Comparison of ENCODE assay signal across 9 cellular contexts in genomic region chr7:111486472-111487142, GRCh38.
DNase-seq lines count a peak whose midpoint lies in the region; ATAC-seq, FAIRE-seq and TF ChIP-seq lines count a peak whose summit lies in the region.
"Had no signal": no experiment of that assay in that cellular context is flagged by ENCODE, and none has a peak within 500 bp of the region (broad histone marks: within the 10 kb centered on the region; RNA-seq: fewer than 3 reads in every experiment).

No MANE protein-coding gene starts in this region.

- no peaks in the 10 kb centered on the region for H3K9me3 Mint-ChIP-seq in GM23338

- intact Hi-C loops in prostate gland (cut with DNase I): loop anchor here (1.0 to 10.0 kb wide), 2 partner anchors 393 to 1642 kb away; no protein-coding TSS in a partner anchor

- H3K9me2 ChIP-seq in GM23338 (ENCODE audit: insufficient read depth): no peaks in the 10 kb centered on the region

- H3K4me1 ChIP-seq in GM23338 (ENCODE audit: insufficient read depth) (no peaks in the 10 kb centered on the region), prostate gland (replicated peaks) (peaks cover 5% of the 10 kb centered on the region)

- no peaks in the 10 kb centered on the region for H3F3A ChIP-seq in GM23338 (replicated peaks; ENCODE audit: low read depth)

- no peak overlapping the region for H3K27ac Mint-ChIP-seq in GM23338
- H3K27ac Mint-ChIP-seq: activated naive CD8-positive, alpha-beta T cell had no signal

- H3K4me3 Mint-ChIP-seq in GM23338: no peak overlapping the region
- H3K4me3 Mint-ChIP-seq: activated naive CD8-positive, alpha-beta T cell had no signal

- no peak overlapping the region for H3K27ac ChIP-seq in GM23338 (ENCODE audit: low read depth)
- no peak overlapping the region for H3K27ac ChIP-seq in prostate gland

- no peaks in the 10 kb centered on the region for H3K27me3 Mint-ChIP-seq in GM23338 (ENCODE audit: insufficient read depth, low read depth, poor library complexity)
- H3K27me3 Mint-ChIP-seq: activated naive CD8-positive, alpha-beta T cell had no signal

- H4K20me1 ChIP-seq in GM23338 (replicated peaks; ENCODE audit: insufficient read depth): no peaks in the 10 kb centered on the region

- H3K79me2 ChIP-seq in GM23338 (replicated peaks; ENCODE audit: insufficient read depth): no peaks in the 10 kb centered on the region

- H3K4me3 ChIP-seq in GM23338: no peak overlapping the region
- no peak overlapping the region for H3K4me3 ChIP-seq in fibroblast of villous mesenchyme (ENCODE audit: low read depth, low read length)
- H3K4me3 ChIP-seq in prostate gland: no peak overlapping the region

- TF ChIP-seq POLR2A in prostate gland (IDR thresholded peaks at IDR 0.05): no peak

- H3K4me2 ChIP-seq in GM23338: no peak overlapping the region

- TF ChIP-seq CTCF in GM23338 (conservative IDR thresholded peaks at IDR 0.05; ENCODE audit: low read depth in 2 of 2) (peak; percentile 72 to 82), fibroblast of villous mesenchyme (IDR thresholded peaks at IDR 0.05; ENCODE audit: insufficient read depth, low read depth, low read length) (peak; percentile 69), prostate gland (IDR thresholded peaks at IDR 0.05) (peak in 3 of 4 experiments; percentile 54 to 75 (median 73))

- FAIRE-seq in G401.6 (lab: Jason Lieb, UNC): peak; percentile 93

- H3K9me3 ChIP-seq in prostate gland: no peaks in the 10 kb centered on the region

- DNase-seq in GM23338 (ENCODE audit: low spot score) (peak; percentile 62), NCI-H1092 (lab: John Stamatoyannopoulos, UW) (peak; percentile 37), fibroblast of villous mesenchyme (ENCODE audit: low read depth) (peak; percentile 53), prostate gland (ENCODE audit: low spot score) (no peak), NCI-H1048 (lab: John Stamatoyannopoulos, UW) (no peak)
- no peak for DNase-seq in stimulated activated CD4-positive, alpha-beta T cell treated with anti-CD3 and anti-CD28 coated beads, Interleukin-1b, Interleukin-23, amount 100 ng/mL, for 48 hours

- peaks cover 2% of the 10 kb centered on the region; the same call in 1 of the 3 replicates for H3K36me3 Mint-ChIP-seq in GM23338 (ENCODE audit: low read depth)

- ATAC-seq in GM23338: no peak
- ATAC-seq in SK-N-SH treated with all-trans-retinoic acid at 6 μM for 48 hours: peak; percentile 96

- no peak overlapping the region for H2AFZ ChIP-seq in GM23338

- H3K4me1 Mint-ChIP-seq in GM23338: no peaks in the 10 kb centered on the region

- H3K36me3 ChIP-seq in GM23338 (ENCODE audit: insufficient read depth) (no peaks in the 10 kb centered on the region), prostate gland (no peaks in the 10 kb centered on the region)

- no peaks in the 10 kb centered on the region for H3K27me3 ChIP-seq in GM23338 (ENCODE audit: insufficient read depth)
- H3K27me3 ChIP-seq in prostate gland (replicated peaks; ENCODE audit: insufficient read depth): no peaks in the 10 kb centered on the region

TF ChIP-seq in GM23338, 12 proteins besides CTCF, POLR2A, EP300 and RAD21 (continues in another document):
- TF ChIP-seq EZH2phosphoT487 (IDR thresholded peaks at IDR 0.05; ENCODE audit: unreplicated experiment) (no peak), POLR2AphosphoS5 (IDR thresholded peaks at IDR 0.05; ENCODE audit: low read depth) (no peak), REST (IDR thresholded peaks at IDR 0.05; ENCODE audit: unreplicated experiment) (no peak)

TF ChIP-seq in SK-N-SH treated with all-trans-retinoic acid at 6 μM for 48 hours, 23 proteins besides CTCF, POLR2A, EP300 and RAD21:
- TF ChIP-seq CSRNP3 (CRISPR knock-in tag; IDR thresholded peaks at IDR 0.05) (no peak), TSHZ2 (CRISPR knock-in tag; IDR thresholded peaks at IDR 0.05) (peak; percentile 74; the same call in 1 of the 2 replicates), OSR1 (CRISPR knock-in tag; IDR thresholded peaks at IDR 0.05) (no peak), ISL1 (CRISPR knock-in tag; IDR thresholded peaks at IDR 0.05) (0 out of 2 replicates have a peak, but pooled peaks have one; percentile 45), ZNF70 (CRISPR knock-in tag; IDR thresholded peaks at IDR 0.05) (no peak)
TF ChIP-seq in SK-N-SH treated with all-trans-retinoic acid at 6 μM for 48 hours: peak in this region for 2.

Comparison
In these comparisons a context has a peak if more than half of its experiments do, and no peak if none do; other contexts are left out.
1. DNase-seq: peak in GM23338 (single experiment), NCI-H1092 (single experiment) and fibroblast of villous mesenchyme (single experiment); none in prostate gland (single experiment), stimulated activated CD4-positive, alpha-beta T cell treated with anti-CD3 and anti-CD28 coated beads, Interleukin-1b, Interleukin-23, amount 100 ng/mL, for 48 hours (single experiment) and NCI-H1048 (single experiment).
2. Peak in every context shown above with its lines, with median percentiles within 50 percentile points of each other: CTCF ChIP-seq.